35 cellular contexts compared by ENCODE assay signal in the genomic region with DNA sequence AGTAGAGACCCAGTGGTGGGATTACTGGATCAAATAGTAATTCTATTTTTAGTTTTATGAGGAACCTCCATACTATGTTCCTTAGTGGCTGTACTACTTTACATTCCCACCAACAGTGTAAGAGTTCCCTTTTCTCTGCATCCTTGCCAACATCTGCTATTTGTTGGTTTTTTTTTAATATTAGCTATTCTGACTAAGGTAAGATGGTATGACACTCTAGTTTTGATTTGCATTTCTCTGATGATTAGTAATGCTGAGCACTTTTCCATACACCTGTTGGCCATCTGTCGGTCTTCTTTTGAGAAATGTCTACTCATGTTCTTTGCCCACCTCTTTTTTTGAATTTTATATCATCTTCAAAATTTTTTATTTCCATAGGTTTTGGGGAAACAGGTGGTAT.
"Had no signal": no experiment of that assay in that cellular context is flagged by ENCODE, and none has a peak within 500 bp of the region (broad histone marks: within the 10 kb centered on the region; RNA-seq: fewer than 3 reads in every experiment).

No MANE protein-coding gene starts in this region.

- H3K9me3 ChIP-seq: adrenal gland, Peyer's patch, SJSA1 had no signal

- H3K9me3 Mint-ChIP-seq: activated naive CD4-positive, alpha-beta T cell treated with anti-CD3 and anti-CD28 coated beads for 36 hours; activated T-cell treated with anti-CD3 and anti-CD28 coated beads, Interleukin-2, amount 50 U/mL, for 4 hours had no signal

- H3K27me3 Mint-ChIP-seq: activated B cell treated with CpG ODN at 0.5 μM for 24 hours had no signal

- H3K4me1 Mint-ChIP-seq: activated B cell treated with CpG ODN at 0.5 μM for 24 hours, brain had no signal

- H3K36me3 ChIP-seq: adrenal gland, Peyer's patch, SJSA1 had no signal

- H3K4me3 ChIP-seq: adrenal gland, Peyer's patch, SJSA1 had no signal

- H3K4me3 Mint-ChIP-seq: activated B cell treated with CpG ODN at 0.5 μM for 24 hours; activated CD4-positive, alpha-beta memory T cell treated with anti-CD3 and anti-CD28 coated beads for 36 hours; activated naive CD4-positive, alpha-beta T cell treated with anti-CD3 and anti-CD28 coated beads for 36 hours; activated T-cell treated with anti-CD3 and anti-CD28 coated beads, Interleukin-2, amount 50 U/mL, for 4 hours; activated T-helper 1 cell treated with anti-CD3 and anti-CD28 coated beads, Interleukin-12 subunit alpha, Interleukin-12 subunit beta, Interleukin-2, Interleukin-4 antibody, amounts not matched to agents 30 ng/mL and 10 ng/mL and 1 ng/mL, durations not matched to agents 14 hours and 24 hours and 36 hours; brain had no signal

- H3K27me3 ChIP-seq: adrenal gland, Peyer's patch, SJSA1 had no signal

- DNase-seq: activated B cell treated with CpG ODN at 0.5 μM for 24 hours; activated CD4-positive, alpha-beta memory T cell treated with anti-CD3 and anti-CD28 coated beads for 36 hours; activated CD4-positive, alpha-beta T cell treated with anti-CD3 and anti-CD28 coated beads for 4 hours; activated CD4-positive, alpha-beta T cell treated with anti-CD3 and anti-CD28 coated beads, Interleukin-2, amount 50 U/mL, for 1 hour; activated CD4-positive, CD25-positive, alpha-beta regulatory T cell treated with anti-CD3 and anti-CD28 coated beads, Interleukin-2, amount 50 U/mL, for 72 hours; activated CD8-positive, alpha-beta memory T cell treated with anti-CD3 and anti-CD28 coated beads, Interleukin-2, amount 50 U/mL, for 4 hours; activated gamma-delta T cell treated with Interleukin-2 at 50 U/mL for 16 hours; activated naive CD4-positive, alpha-beta T cell treated with anti-CD3 and anti-CD28 coated beads for 36 hours; activated T-cell treated with anti-CD3 and anti-CD28 coated beads for 4 hours; activated T-cell treated with anti-CD3 and anti-CD28 coated beads, Interleukin-2, amount 50 U/mL, for 4 hours; adrenal gland; caudate nucleus; cerebellar nuclear complex; NCI-H1048; NCI-H1105 treated with DMSO at 0.1 percent for 48 hours; NCI-H1436 treated with DMSO at 0.1 percent for 48 hours; NCI-H1694 treated with DMSO at 0.1 percent for 48 hours; NCI-H2029; NCI-H510A; NCI-H526; NCI-H748 treated with DMSO at 0.1 percent for 48 hours; NK-92 treated with Interleukin-12 subunit alpha and Interleukin-12 subunit beta, amount 100 ng/mL, for 24 hours; PC-3; Peyer's patch; RPMI8226; SHP77 treated with DMSO at 0.1 percent for 48 hours; SW 1271; T-helper 1 cell; T-helper 2 cell; T-helper 9 cell had no signal

- H3K27ac Mint-ChIP-seq: activated B cell treated with CpG ODN at 0.5 μM for 24 hours; activated CD4-positive, alpha-beta memory T cell treated with anti-CD3 and anti-CD28 coated beads for 36 hours; activated naive CD4-positive, alpha-beta T cell treated with anti-CD3 and anti-CD28 coated beads for 36 hours; activated naive CD4-positive, alpha-beta T cell treated with anti-CD3 and anti-CD28 coated beads, Interleukin-2, amount 50 U/mL, for 72 hours; activated T-helper 1 cell treated with anti-CD3 and anti-CD28 coated beads, Interleukin-12 subunit alpha, Interleukin-12 subunit beta, Interleukin-2, Interleukin-4 antibody, amounts not matched to agents 30 ng/mL and 10 ng/mL and 1 ng/mL, durations not matched to agents 14 hours and 24 hours and 36 hours; brain had no signal

- H3K27ac ChIP-seq: adrenal gland, Peyer's patch, SJSA1, VCaP had no signal

- H3K4me1 ChIP-seq: adrenal gland, Peyer's patch had no signal

- ATAC-seq: activated naive CD4-positive, alpha-beta T cell treated with anti-CD3 and anti-CD28 coated beads, Interleukin-2, amount 50 U/mL, for 72 hours; activated T-cell treated with anti-CD3 and anti-CD28 coated beads, Interleukin-2, amount 50 U/mL, for 4 hours had no signal

- H3K36me3 Mint-ChIP-seq: activated CD4-positive, alpha-beta memory T cell treated with anti-CD3 and anti-CD28 coated beads for 36 hours; brain had no signal
